Comparison of ENCODE assay signal across 17 cellular contexts in the genomic region with DNA sequence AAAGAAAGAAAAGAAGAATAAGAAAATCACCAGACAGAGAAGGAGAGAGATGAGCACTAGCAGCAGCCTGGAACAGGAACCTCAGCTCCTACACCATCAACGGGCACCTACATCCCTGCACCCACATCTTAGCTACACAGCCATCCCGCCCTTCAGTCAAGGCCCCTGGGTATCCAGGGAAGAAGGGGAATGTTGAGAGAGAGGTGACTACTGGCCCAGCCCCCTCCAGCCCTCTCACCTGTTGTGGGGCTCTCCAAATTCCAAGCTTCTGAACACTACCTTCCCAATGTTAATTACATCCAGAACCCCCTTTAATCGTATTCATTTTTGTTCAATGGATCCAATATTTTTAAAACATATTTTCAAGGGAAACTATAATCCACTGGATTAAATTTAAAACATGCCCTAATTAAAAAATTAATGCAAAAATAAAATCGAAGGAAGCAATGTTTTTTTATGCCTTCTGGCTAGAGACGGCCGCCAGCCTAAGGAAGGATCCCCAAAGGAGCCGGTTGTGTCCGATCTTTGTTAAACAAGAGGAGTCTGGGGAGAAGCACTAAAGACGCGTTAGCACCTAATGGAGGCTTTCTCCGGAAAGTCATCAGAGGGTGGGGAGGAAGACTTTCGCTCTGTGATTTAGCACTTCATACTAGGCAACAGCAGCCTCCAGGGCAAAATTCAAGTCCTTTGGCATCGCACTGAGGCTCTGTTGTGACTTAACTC. TPM values are rescaled to one million over a fixed set of nuclear protein-coding genes. Genes with fewer than 3 reads are reported as not detected.
DNase-seq lines count a peak whose midpoint lies in the region; ATAC-seq and TF ChIP-seq lines count a peak whose summit lies in the region.
"Had no signal": no experiment of that assay in that cellular context is flagged by ENCODE, and none has a peak within 500 bp of the region (broad histone marks: within the 10 kb centered on the region; RNA-seq: fewer than 3 reads in every experiment).

No MANE protein-coding gene starts in this region.

- H3K9me3 ChIP-seq in CD8-positive, alpha-beta T cell (ENCODE audit: low read length) = no peaks in the 10 kb centered on the region
- H3K9me3 ChIP-seq in HUES48 (ENCODE audit: control insufficient read depth, insufficient read depth, low read length) = no peaks in the 10 kb centered on the region
- H3K9me3 ChIP-seq: heart right ventricle had no signal

- intact Hi-C loops in CD8-positive, alpha-beta T cell (cut with DNase I, micrococcal nuclease) = no loop called here
- intact Hi-C loops in activated T-helper 1 cell treated with anti-CD3 and anti-CD28 coated beads, Interleukin-12 subunit alpha, Interleukin-12 subunit beta, Interleukin-2, Interleukin-4 antibody, amounts not matched to agents 30 ng/mL and 10 ng/mL and 1 ng/mL, durations not matched to agents 14 hours and 24 hours and 36 hours (cut with micrococcal nuclease) = no loop called here
- intact Hi-C loops in left colon (cut with DNase I, micrococcal nuclease) = no loop called here

- H3K27me3 Mint-ChIP-seq in CD8-positive, alpha-beta T cell (ENCODE audit: low read depth) = no peaks in the 10 kb centered on the region
- H3K27me3 Mint-ChIP-seq in activated T-helper 1 cell treated with anti-CD3 and anti-CD28 coated beads, Interleukin-12 subunit alpha, Interleukin-12 subunit beta, Interleukin-2, Interleukin-4 antibody, amounts not matched to agents 30 ng/mL and 10 ng/mL and 1 ng/mL, durations not matched to agents 14 hours and 24 hours and 36 hours (ENCODE audit: insufficient read depth) = no peaks in the 10 kb centered on the region
- H3K27me3 Mint-ChIP-seq in naive B cell = no peaks in the 10 kb centered on the region

- TF ChIP-seq CTCF in CD8-positive, alpha-beta T cell (IDR thresholded peaks at IDR 0.05) = no peak

- H3K36me3 ChIP-seq in CD8-positive, alpha-beta T cell (ENCODE audit: insufficient read depth, low read length) = peaks cover 14% of the 10 kb centered on the region
- peaks cover 20% of the 10 kb centered on the region for H3K36me3 ChIP-seq in HUES48 (ENCODE audit: control insufficient read depth, insufficient read depth, low read length)

- peak overlapping the region; percentile 22 for H3K27ac ChIP-seq in CD8-positive, alpha-beta T cell (ENCODE audit: low read depth, low read length)
- H3K27ac ChIP-seq in HUES48 (ENCODE audit: low read depth, low read length) = peak overlapping the region; percentile 85
- H3K27ac ChIP-seq: RWPE1 had no signal

- H3K4me1 ChIP-seq in CD8-positive, alpha-beta T cell (ENCODE audit: insufficient read depth, low read length) = peaks cover 65% of the 10 kb centered on the region
- H3K4me1 ChIP-seq in HUES48 (ENCODE audit: control insufficient read depth, insufficient read depth, low read length) = peaks cover 40% of the 10 kb centered on the region

- POLR2A ChIA-PET in CD8-positive, alpha-beta T cell (lab: Charles Lee) = interaction anchor here (1.2 kb wide), 2 partner anchors 12 to 13 kb away, joined by 3 to 4 read pairs; no protein-coding TSS in a partner anchor

- H3K27ac Mint-ChIP-seq in CD8-positive, alpha-beta T cell = peak overlapping the region; percentile 94
- peak overlapping the region; percentile 84 for H3K27ac Mint-ChIP-seq in activated T-helper 1 cell treated with anti-CD3 and anti-CD28 coated beads, Interleukin-12 subunit alpha, Interleukin-12 subunit beta, Interleukin-2, Interleukin-4 antibody, amounts not matched to agents 30 ng/mL and 10 ng/mL and 1 ng/mL, durations not matched to agents 14 hours and 24 hours and 36 hours
- peak overlapping the region; percentile 76 to 99 (median 89) for H3K27ac Mint-ChIP-seq in naive B cell

- H3K4me3 ChIP-seq in CD8-positive, alpha-beta T cell (ENCODE audit: low read depth, low read length) = no peak overlapping the region
- peak overlapping the region; percentile 1; the same call in 1 of the 2 replicates for H3K4me3 ChIP-seq in HUES48 (ENCODE audit: low read depth, low read length)
- H3K4me3 ChIP-seq: heart right ventricle had no signal

- H3K36me3 Mint-ChIP-seq in CD8-positive, alpha-beta T cell = peaks cover 52% of the 10 kb centered on the region
- peaks cover 35% of the 10 kb centered on the region for H3K36me3 Mint-ChIP-seq in activated T-helper 1 cell treated with anti-CD3 and anti-CD28 coated beads, Interleukin-12 subunit alpha, Interleukin-12 subunit beta, Interleukin-2, Interleukin-4 antibody, amounts not matched to agents 30 ng/mL and 10 ng/mL and 1 ng/mL, durations not matched to agents 14 hours and 24 hours and 36 hours (ENCODE audit: low read depth)
- peaks cover 0 to under 1% of the 10 kb centered on the region in 2 donors for H3K36me3 Mint-ChIP-seq in naive B cell

- H3K9me3 Mint-ChIP-seq in CD8-positive, alpha-beta T cell = no peaks in the 10 kb centered on the region
- H3K9me3 Mint-ChIP-seq in activated T-helper 1 cell treated with anti-CD3 and anti-CD28 coated beads, Interleukin-12 subunit alpha, Interleukin-12 subunit beta, Interleukin-2, Interleukin-4 antibody, amounts not matched to agents 30 ng/mL and 10 ng/mL and 1 ng/mL, durations not matched to agents 14 hours and 24 hours and 36 hours = no peaks in the 10 kb centered on the region
- no peaks in the 10 kb centered on the region for H3K9me3 Mint-ChIP-seq in naive B cell

- H3K27me3 ChIP-seq in CD8-positive, alpha-beta T cell (ENCODE audit: insufficient read depth, low read length) = no peaks in the 10 kb centered on the region
- no peaks in the 10 kb centered on the region for H3K27me3 ChIP-seq in HUES48 (ENCODE audit: control insufficient read depth, insufficient read depth, low read length)
- H3K27me3 ChIP-seq: heart right ventricle had no signal

- H3K4me1 Mint-ChIP-seq in CD8-positive, alpha-beta T cell (ENCODE audit: low read depth) = peaks cover 72% of the 10 kb centered on the region
- peaks cover 69% of the 10 kb centered on the region for H3K4me1 Mint-ChIP-seq in activated T-helper 1 cell treated with anti-CD3 and anti-CD28 coated beads, Interleukin-12 subunit alpha, Interleukin-12 subunit beta, Interleukin-2, Interleukin-4 antibody, amounts not matched to agents 30 ng/mL and 10 ng/mL and 1 ng/mL, durations not matched to agents 14 hours and 24 hours and 36 hours (ENCODE audit: low read depth)
- peaks cover 33 to 63% (median 47%) of the 10 kb centered on the region in 3 donors for H3K4me1 Mint-ChIP-seq in naive B cell

- CTCF ChIA-PET in CD8-positive, alpha-beta T cell (lab: Charles Lee) = interaction anchor here (1.4 kb wide), 1 partner anchor 8 kb away, joined by 5 read pairs; no protein-coding TSS in a partner anchor

- ATAC-seq in CD8-positive, alpha-beta T cell = no peak
- ATAC-seq in naive B cell (ENCODE audit: low read depth in 2 of 2) = no peak
- ATAC-seq in left colon = no peak
- ATAC-seq in HG03135 (IDR thresholded peaks at IDR 0.05; ENCODE audit: unreplicated experiment) = no peak
- no peak for ATAC-seq in HG02970 (IDR thresholded peaks at IDR 0.05; ENCODE audit: low FRiP score, unreplicated experiment)

- DNase-seq in CD8-positive, alpha-beta T cell = no peak
- no peak for DNase-seq in activated T-helper 1 cell treated with anti-CD3 and anti-CD28 coated beads, Interleukin-12 subunit alpha, Interleukin-12 subunit beta, Interleukin-2, Interleukin-4 antibody, amounts not matched to agents 30 ng/mL and 10 ng/mL and 1 ng/mL, durations not matched to agents 14 hours and 24 hours and 36 hours (ENCODE audit: low spot score)
- no peak for DNase-seq in naive B cell
- DNase-seq in left colon = no peak
- DNase-seq in DMS 273 treated with DMSO at 0.1 percent for 48 hours (lab: John Stamatoyannopoulos, UW) = no peak
- DNase-seq: heart right ventricle, left cardiac atrium, NCI-H2081, T-helper 9 cell had no signal

- H3K4me3 Mint-ChIP-seq in CD8-positive, alpha-beta T cell = peak overlapping the region; percentile 77
- peak overlapping the region; percentile 62 for H3K4me3 Mint-ChIP-seq in activated T-helper 1 cell treated with anti-CD3 and anti-CD28 coated beads, Interleukin-12 subunit alpha, Interleukin-12 subunit beta, Interleukin-2, Interleukin-4 antibody, amounts not matched to agents 30 ng/mL and 10 ng/mL and 1 ng/mL, durations not matched to agents 14 hours and 24 hours and 36 hours
- peak overlapping the region; percentile 18 to 95 (median 82) for H3K4me3 Mint-ChIP-seq in naive B cell

- peak overlapping the region; percentile 28; the same call in 1 of the 2 replicates for H3K9ac ChIP-seq in HUES48 (ENCODE audit: low read depth, low read length)

RNA-seq across cellular contexts. Expression of a gene that starts 9.5 kb away (rescaled TPM):
- 10 to 100 TPM; 24.3 to 26.3 TPM for total RNA-seq in CD8-positive, alpha-beta T cell
- total RNA-seq in activated T-helper 1 cell treated with anti-CD3 and anti-CD28 coated beads, Interleukin-12 subunit alpha, Interleukin-12 subunit beta, Interleukin-2, Interleukin-4 antibody, amounts not matched to agents 30 ng/mL and 10 ng/mL and 1 ng/mL, durations not matched to agents 14 hours and 24 hours and 36 hours = 36.1 and 37.0 TPM in 2 replicates
- 10 to 100 TPM; 13.9 to 39.0 (median 28.5) TPM for polyA plus RNA-seq in naive B cell (ENCODE audit: low read depth in 6 of 6)
- 10 to 100 TPM; 15.5 to 15.7 TPM for total RNA-seq in left colon

RNA-seq across cellular contexts. Expression of a gene that starts 37.4 kb away (rescaled TPM):
- not detected for total RNA-seq in CD8-positive, alpha-beta T cell
- not detected in 2 replicates for total RNA-seq in activated T-helper 1 cell treated with anti-CD3 and anti-CD28 coated beads, Interleukin-12 subunit alpha, Interleukin-12 subunit beta, Interleukin-2, Interleukin-4 antibody, amounts not matched to agents 30 ng/mL and 10 ng/mL and 1 ng/mL, durations not matched to agents 14 hours and 24 hours and 36 hours
- polyA plus RNA-seq in naive B cell (ENCODE audit: low read depth in 6 of 6) = not detected
- under 1 TPM in 1 of 2 donors, not detected in 1; 0.36 TPM for total RNA-seq in left colon
- total RNA-seq: activated CD8-positive, alpha-beta memory T cell treated with anti-CD3 and anti-CD28 coated beads for 36 hours; esophagus mucosa; M059J; renal cortical epithelial cell had no signal

RNA-seq across cellular contexts. Expression of a gene that starts 41.4 kb away (rescaled TPM):
- not detected for total RNA-seq in CD8-positive, alpha-beta T cell
- not detected in 2 replicates for total RNA-seq in activated T-helper 1 cell treated with anti-CD3 and anti-CD28 coated beads, Interleukin-12 subunit alpha, Interleukin-12 subunit beta, Interleukin-2, Interleukin-4 antibody, amounts not matched to agents 30 ng/mL and 10 ng/mL and 1 ng/mL, durations not matched to agents 14 hours and 24 hours and 36 hours
- polyA plus RNA-seq in naive B cell (ENCODE audit: low read depth in 6 of 6) = not detected
- not detected for total RNA-seq in left colon
- total RNA-seq: activated CD8-positive, alpha-beta memory T cell treated with anti-CD3 and anti-CD28 coated beads for 36 hours; esophagus mucosa; left cardiac atrium; M059J; renal cortical epithelial cell had no signal
- polyA plus RNA-seq: heart right ventricle had no signal
